16 cellular contexts compared by ENCODE assay signal in the genomic region with DNA sequence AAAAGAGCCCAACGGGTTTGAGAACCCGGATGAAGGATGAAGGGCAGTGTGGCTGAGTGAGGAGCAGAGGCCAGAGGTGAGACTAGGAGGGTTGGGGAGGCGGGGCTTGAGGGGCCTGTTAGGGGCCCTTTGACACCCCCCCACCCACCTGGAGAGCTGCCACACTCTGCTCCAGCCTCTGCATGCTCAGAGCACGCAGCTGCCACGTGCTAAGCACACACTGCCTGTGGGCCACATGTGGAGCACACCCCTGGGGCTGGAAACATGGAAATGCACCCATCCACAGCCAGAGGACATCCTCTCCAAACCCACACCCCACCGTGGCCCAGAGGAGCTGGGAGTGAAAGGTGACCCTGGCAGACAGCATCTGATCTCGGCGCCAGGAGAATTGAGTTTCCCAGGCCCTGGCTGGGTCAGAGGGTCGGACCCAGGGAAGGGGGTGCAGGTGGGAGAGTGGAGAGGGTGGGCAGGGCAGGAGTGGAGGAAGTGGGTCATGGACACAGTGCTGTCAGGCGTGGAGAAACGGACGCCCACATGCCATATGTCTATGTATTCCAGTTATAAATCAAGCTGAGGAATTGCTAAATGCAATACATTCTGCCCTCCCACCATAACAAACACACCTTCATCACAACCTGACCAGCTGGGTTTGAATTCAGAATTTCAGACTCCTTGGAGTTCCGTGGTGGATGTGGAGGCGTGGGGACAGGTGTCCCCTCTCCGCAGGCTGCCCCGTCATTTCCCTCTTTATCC. TPM values are rescaled to one million over a fixed set of nuclear protein-coding genes. Genes with fewer than 3 reads are reported as not detected.
DNase-seq lines count a peak whose midpoint lies in the region; ATAC-seq and TF ChIP-seq lines count a peak whose summit lies in the region.
"Had no signal": no experiment of that assay in that cellular context is flagged by ENCODE, and none has a peak within 500 bp of the region (broad histone marks: within the 10 kb centered on the region; RNA-seq: fewer than 3 reads in every experiment).

No MANE protein-coding gene starts in this region.

- CTCF ChIA-PET in A673 (lab: Charles Lee) = no interaction called here

- H3K9me3 ChIP-seq in liver (ENCODE audit: control insufficient read depth in 4 of 4, low read length in 3 of 4) (no peaks in the 10 kb centered on the region), right lobe of liver (no peaks in the 10 kb centered on the region), vagina (no peaks in the 10 kb centered on the region), A673 (ENCODE audit: low read depth, low read length, poor library complexity, severe bottlenecking) (no peaks in the 10 kb centered on the region)

- H3K4me1 ChIP-seq in liver (ENCODE audit: control insufficient read depth in 4 of 4, insufficient read depth in 4 of 4, low read length in 3 of 4) (peaks cover 4 to 60% (median 36%) of the 10 kb centered on the region in 4 donors), right lobe of liver (peaks cover 0 to 22% (median 4%) of the 10 kb centered on the region in 4 donors), vagina (peaks cover 31% of the 10 kb centered on the region), A673 (ENCODE audit: insufficient read depth, low read length, poor library complexity, severe bottlenecking) (no peaks in the 10 kb centered on the region)

- H3K27ac ChIP-seq in liver (ENCODE audit: low read depth in 1 of 2, low read length in 2 of 2) = peak overlapping the region; percentile 60 to 74
- no peak overlapping the region for H3K27ac ChIP-seq in right lobe of liver
- H3K27ac ChIP-seq in vagina = peak overlapping the region; percentile 88
- H3K27ac ChIP-seq in A673 (ENCODE audit: low read depth, low read length, poor library complexity, severe bottlenecking) = no peak overlapping the region
- H3K27ac ChIP-seq: PC-9 had no signal

- POLR2A ChIA-PET in A673 (lab: Charles Lee; ENCODE audit: low non-redundant PET) = no interaction called here

- TF ChIP-seq RAD21 in liver (IDR thresholded peaks at IDR 0.05) = no peak

- H3K36me3 ChIP-seq in liver (ENCODE audit: control insufficient read depth in 4 of 4, insufficient read depth in 3 of 4, low read depth in 1 of 4, low read length in 3 of 4) = no peaks in the 10 kb centered on the region
- no peaks in the 10 kb centered on the region for H3K36me3 ChIP-seq in right lobe of liver
- no peaks in the 10 kb centered on the region for H3K36me3 ChIP-seq in vagina
- H3K36me3 ChIP-seq in A673 (ENCODE audit: insufficient read depth, low read length, poor library complexity, severe bottlenecking) = no peaks in the 10 kb centered on the region

- 82% methylated on average over 16 of the region's 16 CpGs for WGBS in liver
- WGBS in right lobe of liver (ENCODE audit: insufficient coverage, low coverage, low lambda C conversion rate, missing lambda C conversion rate) = 28% methylated on average over 3 of the region's 16 CpGs

- TF ChIP-seq POLR2A in right lobe of liver (IDR thresholded peaks at IDR 0.05) (no peak), vagina (IDR thresholded peaks at IDR 0.05) (no peak)

- BruUV-seq in A673 (replicated peaks; lab: Mats Ljungman, UMichigan) = no TSS peak

- ATAC-seq in right lobe of liver = no peak

- intact Hi-C loops in right lobe of liver (cut with DNase I) = no loop called here
- intact Hi-C loops in vagina (cut with DNase I) = no loop called here
- intact Hi-C loops in A673 (cut with micrococcal nuclease; ENCODE audit: unreplicated experiment) = no loop called here

- H3K9ac ChIP-seq in liver (ENCODE audit: low read depth in 1 of 2, low read length in 2 of 2) = no peak overlapping the region

- DNase-seq in right lobe of liver = no peak
- DNase-seq in cerebellum (ENCODE audit: low spot score) = peak; percentile 55
- DNase-seq in left kidney (ENCODE audit: low read depth, low spot score) = peak; percentile 80
- DNase-seq in vagina (ENCODE audit: extremely low spot score in 2 of 2) = no peak
- no peak for DNase-seq in A673 (ENCODE audit: low spot score)
- DNase-seq in activated CD4-positive, alpha-beta T cell treated with anti-CD3 and anti-CD28 coated beads for 1 hour = no peak
- DNase-seq in activated CD4-positive, alpha-beta T cell treated with anti-CD3 and anti-CD28 coated beads for 48 hours = no peak
- DNase-seq: CD4-positive, CD25-positive, alpha-beta regulatory T cell; DND-41; GOT3; HFFc6; NCI-H1436; NCI-H2081 treated with DMSO at 0.1 percent for 48 hours; NCI-H2227 treated with DMSO at 0.1 percent for 48 hours; PC-9 had no signal

- H3K4me3 ChIP-seq in liver (ENCODE audit: low read depth in 1 of 3, low read length in 3 of 3) = no peak overlapping the region
- H3K4me3 ChIP-seq in right lobe of liver = no peak overlapping the region
- H3K4me3 ChIP-seq in vagina = no peak overlapping the region
- H3K4me3 ChIP-seq in A673 (ENCODE audit: low read depth, low read length, poor library complexity, severe bottlenecking) = no peak overlapping the region
- H3K4me3 ChIP-seq: PC-9 had no signal

- no peak for TF ChIP-seq CTCF in liver (IDR thresholded peaks at IDR 0.05; ENCODE audit: low read depth, low read length, missing input control)
- TF ChIP-seq CTCF in right lobe of liver (IDR thresholded peaks at IDR 0.05) = no peak
- TF ChIP-seq CTCF in vagina (IDR thresholded peaks at IDR 0.05) = no peak
- TF ChIP-seq CTCF in A673 (conservative IDR thresholded peaks at IDR 0.05; ENCODE audit: low read depth, low read length) = no peak

- no peaks in the 10 kb centered on the region for H3K27me3 ChIP-seq in liver (ENCODE audit: control insufficient read depth in 4 of 4, insufficient read depth in 4 of 4, low read length in 3 of 4)
- no peaks in the 10 kb centered on the region for H3K27me3 ChIP-seq in right lobe of liver
- no peaks in the 10 kb centered on the region for H3K27me3 ChIP-seq in vagina
- H3K27me3 ChIP-seq in A673 (replicated peaks; ENCODE audit: insufficient read depth, low read depth, low read length, poor library complexity) = no peaks in the 10 kb centered on the region

TF ChIP-seq in liver, 16 proteins besides CTCF, POLR2A, EP300 and RAD21 (continues in another document):
- TF ChIP-seq, protein P1, sequence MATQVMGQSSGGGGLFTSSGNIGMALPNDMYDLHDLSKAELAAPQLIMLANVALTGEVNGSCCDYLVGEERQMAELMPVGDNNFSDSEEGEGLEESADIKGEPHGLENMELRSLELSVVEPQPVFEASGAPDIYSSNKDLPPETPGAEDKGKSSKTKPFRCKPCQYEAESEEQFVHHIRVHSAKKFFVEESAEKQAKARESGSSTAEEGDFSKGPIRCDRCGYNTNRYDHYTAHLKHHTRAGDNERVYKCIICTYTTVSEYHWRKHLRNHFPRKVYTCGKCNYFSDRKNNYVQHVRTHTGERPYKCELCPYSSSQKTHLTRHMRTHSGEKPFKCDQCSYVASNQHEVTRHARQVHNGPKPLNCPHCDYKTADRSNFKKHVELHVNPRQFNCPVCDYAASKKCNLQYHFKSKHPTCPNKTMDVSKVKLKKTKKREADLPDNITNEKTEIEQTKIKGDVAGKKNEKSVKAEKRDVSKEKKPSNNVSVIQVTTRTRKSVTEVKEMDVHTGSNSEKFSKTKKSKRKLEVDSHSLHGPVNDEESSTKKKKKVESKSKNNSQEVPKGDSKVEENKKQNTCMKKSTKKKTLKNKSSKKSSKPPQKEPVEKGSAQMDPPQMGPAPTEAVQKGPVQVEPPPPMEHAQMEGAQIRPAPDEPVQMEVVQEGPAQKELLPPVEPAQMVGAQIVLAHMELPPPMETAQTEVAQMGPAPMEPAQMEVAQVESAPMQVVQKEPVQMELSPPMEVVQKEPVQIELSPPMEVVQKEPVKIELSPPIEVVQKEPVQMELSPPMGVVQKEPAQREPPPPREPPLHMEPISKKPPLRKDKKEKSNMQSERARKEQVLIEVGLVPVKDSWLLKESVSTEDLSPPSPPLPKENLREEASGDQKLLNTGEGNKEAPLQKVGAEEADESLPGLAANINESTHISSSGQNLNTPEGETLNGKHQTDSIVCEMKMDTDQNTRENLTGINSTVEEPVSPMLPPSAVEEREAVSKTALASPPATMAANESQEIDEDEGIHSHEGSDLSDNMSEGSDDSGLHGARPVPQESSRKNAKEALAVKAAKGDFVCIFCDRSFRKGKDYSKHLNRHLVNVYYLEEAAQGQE (IDR thresholded peaks at IDR 0.05) = no peak
- no peak for TF ChIP-seq NR2F2 (IDR thresholded peaks at IDR 0.05)
- TF ChIP-seq, protein P2, sequence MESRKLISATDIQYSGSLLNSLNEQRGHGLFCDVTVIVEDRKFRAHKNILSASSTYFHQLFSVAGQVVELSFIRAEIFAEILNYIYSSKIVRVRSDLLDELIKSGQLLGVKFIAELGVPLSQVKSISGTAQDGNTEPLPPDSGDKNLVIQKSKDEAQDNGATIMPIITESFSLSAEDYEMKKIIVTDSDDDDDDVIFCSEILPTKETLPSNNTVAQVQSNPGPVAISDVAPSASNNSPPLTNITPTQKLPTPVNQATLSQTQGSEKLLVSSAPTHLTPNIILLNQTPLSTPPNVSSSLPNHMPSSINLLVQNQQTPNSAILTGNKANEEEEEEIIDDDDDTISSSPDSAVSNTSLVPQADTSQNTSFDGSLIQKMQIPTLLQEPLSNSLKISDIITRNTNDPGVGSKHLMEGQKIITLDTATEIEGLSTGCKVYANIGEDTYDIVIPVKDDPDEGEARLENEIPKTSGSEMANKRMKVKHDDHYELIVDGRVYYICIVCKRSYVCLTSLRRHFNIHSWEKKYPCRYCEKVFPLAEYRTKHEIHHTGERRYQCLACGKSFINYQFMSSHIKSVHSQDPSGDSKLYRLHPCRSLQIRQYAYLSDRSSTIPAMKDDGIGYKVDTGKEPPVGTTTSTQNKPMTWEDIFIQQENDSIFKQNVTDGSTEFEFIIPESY (IDR thresholded peaks at IDR 0.05) = no peak
- no peak for TF ChIP-seq RXRA (IDR thresholded peaks at IDR 0.05)
- no peak for TF ChIP-seq TAF1 (conservative IDR thresholded peaks at IDR 0.05)
- no peak for TF ChIP-seq EGR1 (IDR thresholded peaks at IDR 0.05; ENCODE audit: low read depth in 2 of 2)
- no peak for TF ChIP-seq HNF4G (IDR thresholded peaks at IDR 0.05)
- no peak for TF ChIP-seq SP1 (IDR thresholded peaks at IDR 0.05)

RNA-seq across cellular contexts. Expression of gene DNM1, which starts 5.9 kb away (rescaled TPM):
- total RNA-seq in liver (1 to 10 TPM; 1.6 to 5.9 TPM), right lobe of liver (1 to 10 TPM in 4 of 6 experiments, under 1 TPM in 2; 0.43 to 3.1 (median 1.8) TPM), cerebellum (120 TPM), vagina (33.4 TPM), A673 (2021) (7.6 and 11.8 TPM in 2 replicates)
- under 1 TPM; 0.29 to 0.68 TPM for polyA plus RNA-seq in liver
- polyA plus RNA-seq: CD4-positive, CD25-positive, alpha-beta regulatory T cell had no signal

RNA-seq across cellular contexts. Expression of gene CIZ1, which starts 17.7 kb away (rescaled TPM):
- total RNA-seq in liver (10 to 100 TPM; 12.5 to 15.5 TPM), right lobe of liver (10 to 100 TPM; 15.9 to 33.5 (median 24.0) TPM), cerebellum (30.8 TPM), vagina (101 TPM), A673 (2021) (158 and 161 TPM in 2 replicates)
- polyA plus RNA-seq in liver = 10 to 100 TPM; 13.6 to 13.8 TPM

RNA-seq across cellular contexts. Expression of gene BBLN, which starts 49.1 kb away (rescaled TPM):
- total RNA-seq in liver (10 to 100 TPM; 13.4 to 23.6 TPM), right lobe of liver (100 to 1,000 TPM in 2 of 6 experiments, 10 to 100 TPM in 4; 13.5 to 192 (median 17.7) TPM), cerebellum (24.9 TPM), vagina (134 TPM), A673 (2021) (41.9 and 50.2 TPM in 2 replicates)
- polyA plus RNA-seq in liver = 10 to 100 TPM; 41.1 to 42.1 TPM

RNA-seq across cellular contexts. Expression of gene LCN2, which starts 59.9 kb away (rescaled TPM):
- total RNA-seq in liver (1 to 10 TPM; 7.0 to 10.0 TPM), right lobe of liver (10 to 100 TPM in 4 of 6 experiments, 1 to 10 TPM in 2; 2.7 to 81.8 (median 18.1) TPM), cerebellum (not detected), vagina (136 TPM), A673 (2021) (not detected in 2 replicates)
- 10 to 100 TPM; 10.8 to 64.5 TPM for polyA plus RNA-seq in liver
- total RNA-seq: HFFc6 had no signal
- polyA plus RNA-seq: CD4-positive, CD25-positive, alpha-beta regulatory T cell had no signal

Comparison
In these comparisons a context has a peak if more than half of its experiments do, and no peak if none do; other contexts are left out.
1. H3K27ac ChIP-seq: peak in liver (2 of 2) and vagina (single experiment); none in right lobe of liver (0 of 3) and A673 (single experiment).
2. DNase-seq: peak in cerebellum (single experiment) and left kidney (single experiment); none in right lobe of liver (0 of 3), vagina (0 of 2), A673 (single experiment), activated CD4-positive, alpha-beta T cell treated with anti-CD3 and anti-CD28 coated beads for 1 hour (single experiment) and activated CD4-positive, alpha-beta T cell treated with anti-CD3 and anti-CD28 coated beads for 48 hours (single experiment).